Comparison of ENCODE assay signal across 1 cellular context in genomic region chr11:73974611-73975478, GRCh38.
TF ChIP-seq lines count a peak whose summit lies in the region.

No MANE protein-coding gene starts in this region.

TF ChIP-seq in SK-N-SH, 30 proteins besides CTCF, POLR2A, EP300 and RAD21 (continued from another document):
- TF ChIP-seq USF2 (IDR thresholded peaks at IDR 0.05; ENCODE audit: borderline replicate concordance, low read depth, low read length) (no peak), REST (IDR thresholded peaks at IDR 0.05; ENCODE audit: low read depth, low read length) (no peak), FOSL2 (IDR thresholded peaks at IDR 0.05; ENCODE audit: borderline replicate concordance, low read depth) (no peak), SMC3 (IDR thresholded peaks at IDR 0.05; ENCODE audit: low read depth, low read length) (no peak), GABPA (IDR thresholded peaks at IDR 0.05; ENCODE audit: low read depth) (no peak)
